8 cellular contexts compared by ENCODE assay signal in the genomic region with DNA sequence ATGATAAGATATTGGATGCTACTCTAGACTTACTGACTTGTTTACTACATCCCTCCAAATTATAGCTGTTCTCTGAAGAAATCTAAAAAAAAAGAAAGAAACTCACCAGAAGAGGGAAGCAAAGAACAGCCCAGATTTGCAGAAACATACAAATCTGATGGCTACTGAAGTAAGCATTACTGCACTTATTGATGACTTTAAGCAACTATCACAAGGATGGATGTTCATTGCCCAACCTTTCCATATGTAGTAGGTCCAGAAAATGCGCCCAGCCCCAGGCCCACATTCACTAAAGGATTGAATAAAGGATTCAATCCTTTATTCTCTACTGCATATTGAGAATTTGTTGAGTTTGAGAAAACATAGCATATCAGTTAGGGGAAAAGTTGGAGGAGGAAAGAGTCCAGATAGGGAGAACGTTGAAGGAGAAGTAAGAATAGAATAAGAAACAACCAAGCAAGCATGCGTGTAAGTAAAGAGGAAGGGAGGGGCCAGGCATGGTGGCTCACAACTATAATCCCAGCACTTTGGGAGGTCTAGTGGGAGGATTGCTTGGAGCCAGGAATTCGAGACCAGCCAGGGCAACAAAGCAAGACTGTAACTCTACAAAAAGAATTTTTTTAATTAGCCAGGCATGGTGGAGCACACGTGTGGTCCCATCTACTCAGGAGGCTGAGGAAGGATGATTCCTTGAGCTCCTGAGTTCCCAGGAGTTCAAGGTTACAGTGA. TPM values are rescaled to one million over a fixed set of nuclear protein-coding genes. Genes with fewer than 3 reads are reported as not detected.
DNase-seq lines count a peak whose midpoint lies in the region; ATAC-seq and TF ChIP-seq lines count a peak whose summit lies in the region.

No MANE protein-coding gene starts in this region.

- H3K27me3 Mint-ChIP-seq in T-helper 17 cell, result no peaks in the 10 kb centered on the region

- H3K4me1 Mint-ChIP-seq in T-helper 17 cell, result peaks cover 6% of the 10 kb centered on the region

- WGBS in testis, 2 donors, result 42% methylated on average over 5 of the region's 5 CpGs

- no peaks in the 10 kb centered on the region for H3K9me3 ChIP-seq in T-helper 17 cell (ENCODE audit: control insufficient read depth, low read length, poor library complexity, severe bottlenecking)
- H3K9me3 ChIP-seq in testis, result no peaks in the 10 kb centered on the region

- H3K27me3 ChIP-seq in testis, result no peaks in the 10 kb centered on the region

- no peaks in the 10 kb centered on the region for H3K36me3 ChIP-seq in testis (ENCODE audit: low read depth, missing control alignments)

- ATAC-seq in GM19455 (IDR thresholded peaks at IDR 0.05; ENCODE audit: unreplicated experiment) (peak; percentile 71), HG03558 (IDR thresholded peaks at IDR 0.05; ENCODE audit: extremely low read depth, unreplicated experiment) (peak; percentile 83), T-helper 17 cell (peak; percentile 49), HG03039 (IDR thresholded peaks at IDR 0.05; ENCODE audit: unreplicated experiment) (no peak)

- no peaks in the 10 kb centered on the region for H3K4me1 ChIP-seq in testis

- intact Hi-C loops in testis (cut with DNase I; ENCODE audit: low total_unique reads), result no loop called here

- no peak overlapping the region for H3K4me3 ChIP-seq in testis

- H3K4me3 Mint-ChIP-seq in T-helper 17 cell, result no peak overlapping the region

- TF ChIP-seq POLR2A in testis (IDR thresholded peaks at IDR 0.05), result no peak

- peak; percentile 34 to 45 (median 38) for TF ChIP-seq CTCF in testis (IDR thresholded peaks at IDR 0.05)

- no peak overlapping the region for H3K27ac ChIP-seq in testis

- H3K27ac Mint-ChIP-seq in T-helper 17 cell, result peak overlapping the region; percentile 76

- DNase-seq in EL (peak; percentile 31), T-helper 17 cell (no peak), globus pallidus (ENCODE audit: low spot score) (peak; percentile 49), testis (no peak), NCI-H1436 (lab: John Stamatoyannopoulos, UW) (no peak)

- no peaks in the 10 kb centered on the region for H3K36me3 Mint-ChIP-seq in T-helper 17 cell (ENCODE audit: low read depth)

RNA-seq across cellular contexts. Expression of a gene that starts 33.8 kb away (rescaled TPM):
- total RNA-seq in T-helper 17 cell, result 1 to 10 TPM; 1.9 to 2.2 TPM
- total RNA-seq in testis, result 10 to 100 TPM; 15.8 to 19.7 TPM
- 5.8 TPM for polyA plus RNA-seq in testis (ENCODE audit: insufficient read depth, low read depth, low replicate concordance)

RNA-seq across cellular contexts. Expression of a gene that starts 48.7 kb away (rescaled TPM):
- total RNA-seq in T-helper 17 cell, result 10 to 100 TPM; 28.9 to 38.3 TPM
- total RNA-seq in testis, result 10 to 100 TPM; 63.9 to 93.3 TPM
- 16.0 TPM for polyA plus RNA-seq in testis (ENCODE audit: insufficient read depth, low read depth, low replicate concordance)

Comparison
In these comparisons a context has a peak if more than half of its experiments do, and no peak if none do; other contexts are left out.
1. DNase-seq: peak in EL (single experiment) and globus pallidus (single experiment); none in T-helper 17 cell (0 of 3), testis (single experiment) and NCI-H1436 (single experiment).
2. RNA of a gene that starts 33.8 kb away (total RNA-seq): 15.8 to 19.7 TPM in testis; 1.9 to 2.2 TPM in T-helper 17 cell; every median in the first group is over 4 times any median in the second.